Comparison of ENCODE assay signal across 29 cellular contexts in the genomic region with DNA sequence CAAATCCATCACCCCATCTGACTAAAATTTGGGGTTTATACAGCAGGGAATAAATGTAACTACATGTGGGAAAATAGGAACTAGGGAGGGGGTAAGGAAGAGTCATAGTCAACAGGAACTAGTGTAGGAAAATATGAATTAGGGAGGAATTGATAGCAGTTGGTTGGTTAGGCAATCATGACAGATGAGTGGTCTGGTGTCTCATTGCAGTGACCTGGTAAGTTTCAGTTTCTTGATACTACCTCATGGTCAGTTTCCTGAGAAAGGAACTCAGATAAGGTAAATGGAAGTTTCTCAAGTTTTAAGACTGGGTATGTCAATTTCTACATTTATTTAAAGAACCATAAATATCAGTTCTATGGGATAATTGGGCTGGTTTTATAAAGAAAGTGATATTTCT.
"Had no signal": no experiment of that assay in that cellular context is flagged by ENCODE, and none has a peak within 500 bp of the region (broad histone marks: within the 10 kb centered on the region; RNA-seq: fewer than 3 reads in every experiment).

No MANE protein-coding gene starts in this region.

- H3K4me1 Mint-ChIP-seq: endodermal cell had no signal

- H3K9me3 ChIP-seq: colonic mucosa, esophagus squamous epithelium, gastrocnemius medialis had no signal

- FAIRE-seq: colon, endometrium, endothelial cell of umbilical vein, frontal cortex had no signal

- H3K4me3 Mint-ChIP-seq: dendritic cell treated with granulocyte-macrophage colony-stimulating factor and Interleukin-4, amounts not matched to agents 40 ng/mL and 50 ng/mL, for 4 days; effector memory CD8-positive, alpha-beta T cell; endodermal cell had no signal

- H3K4me1 ChIP-seq: colonic mucosa, esophagus muscularis mucosa, esophagus squamous epithelium, foreskin keratinocyte, gastrocnemius medialis, gastroesophageal sphincter, heart left ventricle, heart right ventricle had no signal

- H3K27ac Mint-ChIP-seq: dendritic cell treated with granulocyte-macrophage colony-stimulating factor and Interleukin-4, amounts not matched to agents 40 ng/mL and 50 ng/mL, for 4 days; effector memory CD8-positive, alpha-beta T cell; endodermal cell had no signal

- H3K4me3 ChIP-seq: colonic mucosa, coronary artery, dorsolateral prefrontal cortex, esophagus muscularis mucosa, esophagus squamous epithelium, gastrocnemius medialis, gastroesophageal sphincter, heart left ventricle, heart right ventricle had no signal

- H3K27me3 ChIP-seq: colonic mucosa, dorsolateral prefrontal cortex, foreskin keratinocyte, gastrocnemius medialis, gastroesophageal sphincter, heart left ventricle, heart right ventricle had no signal

- H3K36me3 ChIP-seq: colonic mucosa, esophagus muscularis mucosa, esophagus squamous epithelium, gastrocnemius medialis, gastroesophageal sphincter, heart left ventricle, heart right ventricle had no signal

- H3K27ac ChIP-seq: colonic mucosa, coronary artery, dorsolateral prefrontal cortex, epithelial cell of prostate, esophagus muscularis mucosa, esophagus squamous epithelium, foreskin keratinocyte, gastrocnemius medialis, gastroesophageal sphincter, heart left ventricle, heart right ventricle had no signal

- DNase-seq: colonic mucosa; cortex of kidney; dermis blood vessel endothelial cell; dorsolateral prefrontal cortex; effector CD4-positive, alpha-beta T cell; effector CD8-positive, alpha-beta T cell; effector memory CD4-positive, alpha-beta T cell; effector memory CD8-positive, alpha-beta T cell; endodermal cell; erythroblast; esophagus squamous epithelium; foreskin fibroblast; foreskin keratinocyte; foreskin melanocyte; gastrocnemius medialis; glutamatergic neuron; head of caudate nucleus; heart left ventricle; heart right ventricle had no signal

- ATAC-seq: effector memory CD8-positive, alpha-beta T cell; esophagus mucosa; foreskin keratinocyte; gastrocnemius medialis; gastroesophageal sphincter; heart left ventricle; heart right ventricle had no signal
